8 cellular contexts compared by ENCODE assay signal in the genomic region with DNA sequence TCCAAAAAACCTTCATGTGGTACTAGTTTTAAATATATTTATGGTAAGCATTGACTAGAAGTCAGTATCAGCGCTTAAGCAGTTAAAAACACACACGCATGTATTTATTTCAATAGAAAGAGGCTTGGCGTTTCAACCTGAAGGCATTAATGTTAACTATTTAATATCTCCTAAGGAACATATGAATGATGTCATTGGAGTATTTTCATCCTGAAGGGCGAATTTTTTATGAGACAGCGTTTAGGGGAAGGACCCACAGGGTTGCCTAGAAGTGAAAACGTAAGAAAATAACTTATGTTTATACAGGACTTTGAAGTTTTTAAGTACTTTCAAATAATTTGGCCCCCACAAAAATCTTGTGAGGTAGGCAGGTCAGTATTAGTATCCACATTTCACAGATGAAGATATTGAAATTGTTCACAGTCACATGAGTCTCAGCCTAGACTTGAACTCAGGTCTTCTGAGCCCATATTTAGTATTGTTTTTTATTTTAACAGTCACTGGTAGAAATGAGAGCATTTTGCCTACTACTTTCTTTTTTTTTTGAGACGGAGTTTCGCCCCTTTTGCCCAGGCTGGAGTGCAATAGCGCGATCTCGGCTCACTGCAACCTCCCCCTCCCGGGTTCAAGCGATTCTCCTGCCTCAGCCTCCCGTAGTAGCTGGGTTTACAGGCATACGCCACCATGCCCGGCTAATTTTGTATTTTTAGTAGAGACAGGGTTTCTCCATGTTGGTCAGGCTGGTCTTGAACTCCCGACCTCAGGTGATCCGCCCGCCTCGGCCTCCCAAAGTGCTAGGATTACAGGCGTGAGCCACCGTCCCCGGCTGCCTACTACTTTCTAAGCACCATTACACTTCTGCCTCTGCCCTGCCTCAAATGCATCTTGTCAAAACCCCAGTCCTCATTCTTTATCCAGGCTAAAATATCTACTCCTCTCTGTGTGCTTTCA. TPM values are rescaled to one million over a fixed set of nuclear protein-coding genes. Genes with fewer than 3 reads are reported as not detected.
DNase-seq lines count a peak whose midpoint lies in the region; ATAC-seq and TF ChIP-seq lines count a peak whose summit lies in the region.

No MANE protein-coding gene starts in this region.

- 35 to 38% methylated on average over 22 to 23 of the region's 23 CpGs for WGBS in esophagus, 2 donors

- H3K9me3 Mint-ChIP-seq in progenitor cell of endocrine pancreas (ENCODE audit: low read depth): no peaks in the 10 kb centered on the region

- H3K9me3 ChIP-seq in Peyer's patch: no peaks in the 10 kb centered on the region
- no peaks in the 10 kb centered on the region for H3K9me3 ChIP-seq in esophagus (ENCODE audit: control insufficient read depth in 2 of 2, insufficient read depth in 1 of 2, low read depth in 1 of 2, low read length in 1 of 2)

- TF ChIP-seq CTCF in GM06990 (IDR thresholded peaks at IDR 0.05; ENCODE audit: insufficient read depth, low read length, poor library complexity, severe bottlenecking) (no peak), Peyer's patch (IDR thresholded peaks at IDR 0.05) (no peak), progenitor cell of endocrine pancreas (IDR thresholded peaks at IDR 0.05; ENCODE audit: unreplicated experiment) (no peak)

- peaks cover 21% of the 10 kb centered on the region for H3K4me1 Mint-ChIP-seq in progenitor cell of endocrine pancreas (ENCODE audit: low read depth)

- intact Hi-C loops in posterior vena cava (cut with DNase I): loop anchor here in 1 of 2 donors (5.0 kb wide), 1 partner anchor 46 kb away; no protein-coding TSS in a partner anchor

- H3K36me3 ChIP-seq in GM06990 (ENCODE audit: control insufficient read depth, insufficient read depth, low read length) (no peaks in the 10 kb centered on the region), Peyer's patch (no peaks in the 10 kb centered on the region), esophagus (ENCODE audit: control insufficient read depth in 2 of 2, insufficient read depth in 2 of 2, low read length in 1 of 2) (no peaks in the 10 kb centered on the region)

- no peak for TF ChIP-seq POLR2A in Peyer's patch (IDR thresholded peaks at IDR 0.05)

- no peak for DNase-seq in GM06990 (ENCODE audit: extremely low read depth, insufficient read length)
- no peak for DNase-seq in Peyer's patch
- no peak for DNase-seq in progenitor cell of endocrine pancreas (ENCODE audit: low spot score, unreplicated experiment)
- DNase-seq in NCI-H1048 (lab: John Stamatoyannopoulos, UW): no peak
- no peak for DNase-seq in HT-29 (ENCODE audit: low spot score)
- DNase-seq in posterior vena cava (ENCODE audit: low spot score): no peak

- H3K27ac Mint-ChIP-seq in progenitor cell of endocrine pancreas: peak overlapping the region; percentile 94

- no peak for ATAC-seq in activated CD4-positive, CD25-positive, alpha-beta regulatory T cell treated with anti-CD3 and anti-CD28 coated beads, Interleukin-2, amount 50 U/mL, for 24 hours

- H3K4me1 ChIP-seq in Peyer's patch: peaks cover 0 to 27% (median 0%) of the 10 kb centered on the region in 4 donors
- peaks cover 0 to 4% of the 10 kb centered on the region in 2 donors for H3K4me1 ChIP-seq in esophagus (ENCODE audit: control insufficient read depth in 2 of 2, insufficient read depth in 2 of 2, low read length in 1 of 2)

- no peaks in the 10 kb centered on the region for H3K27me3 Mint-ChIP-seq in progenitor cell of endocrine pancreas

- no peaks in the 10 kb centered on the region for H3K36me3 Mint-ChIP-seq in progenitor cell of endocrine pancreas (ENCODE audit: insufficient read depth)

- H3K27ac ChIP-seq in Peyer's patch: peak overlapping the region; percentile 3 to 100 (median 96)
- H3K27ac ChIP-seq in esophagus (ENCODE audit: low read depth in 2 of 2, low read length in 1 of 2): peak overlapping the region; percentile 68 to 87

- no peaks in the 10 kb centered on the region for H3K27me3 ChIP-seq in GM06990 (replicated peaks; ENCODE audit: control insufficient read depth, insufficient read depth, low read length)
- H3K27me3 ChIP-seq in Peyer's patch: no peaks in the 10 kb centered on the region
- no peaks in the 10 kb centered on the region for H3K27me3 ChIP-seq in esophagus (ENCODE audit: control insufficient read depth in 1 of 2, insufficient read depth in 2 of 2, low read length in 2 of 2)

- peak overlapping the region; percentile 92 for H3K4me3 Mint-ChIP-seq in progenitor cell of endocrine pancreas (ENCODE audit: low read depth)

- H3K4me3 ChIP-seq in GM06990 (replicated peaks; ENCODE audit: low read depth, low read length) (peak overlapping the region; percentile 84), Peyer's patch (peak overlapping the region; percentile 82 to 99 (median 94)), esophagus (ENCODE audit: low read depth in 1 of 2, low read length in 2 of 2) (peak overlapping the region; percentile 49 to 88)

RNA-seq across cellular contexts. Expression of a gene that starts 1.8 kb away (rescaled TPM):
- 10 to 100 TPM; 38.5 to 55.4 (median 52.6) TPM for total RNA-seq in Peyer's patch
- 10 to 100 TPM; 34.6 to 37.3 TPM for polyA plus RNA-seq in esophagus
- 29.8 and 29.9 TPM in 2 replicates for total RNA-seq in progenitor cell of endocrine pancreas
- total RNA-seq in HT-29 (2014; rRNA removed; shearing (Covaris generic)): 15.1 and 16.1 TPM in 2 replicates
- total RNA-seq in posterior vena cava: 10 to 100 TPM; 45.3 to 71.0 TPM

RNA-seq across cellular contexts. Expression of a gene that starts 50.7 kb away (rescaled TPM):
- 10 to 100 TPM in 3 of 4 donors, 1 to 10 TPM in 1; 9.5 to 37.1 (median 18.5) TPM for total RNA-seq in Peyer's patch
- 10 to 100 TPM; 41.1 to 70.8 TPM for polyA plus RNA-seq in esophagus
- 13.6 and 15.7 TPM in 2 replicates for total RNA-seq in progenitor cell of endocrine pancreas
- total RNA-seq in HT-29 (2014; rRNA removed; shearing (Covaris generic)): 18.3 and 20.0 TPM in 2 replicates
- 10 to 100 TPM; 18.2 to 18.6 TPM for total RNA-seq in posterior vena cava
